In the genomic region with DNA sequence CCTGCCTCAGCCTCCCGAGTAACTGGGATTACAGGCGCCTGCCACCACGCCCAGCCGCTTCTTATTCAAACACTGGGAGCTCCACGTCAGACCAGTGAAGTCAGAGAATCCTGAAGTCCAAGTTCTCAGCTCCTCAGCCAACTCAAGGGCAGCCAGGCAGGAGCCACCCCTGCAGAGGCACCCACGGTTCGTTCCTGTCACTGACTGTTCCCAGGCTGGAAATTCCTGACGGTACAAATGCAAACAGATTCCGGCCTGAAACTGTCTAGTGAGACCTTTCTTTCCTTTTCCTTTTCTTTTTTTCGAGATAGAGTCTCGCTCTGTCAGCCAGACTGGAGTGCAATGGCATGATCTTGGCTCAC, we compare ENCODE assay signal across 18 cellular contexts. TPM values are rescaled to one million over a fixed set of nuclear protein-coding genes. Genes with fewer than 3 reads are reported as not detected.
DNase-seq lines count a peak whose midpoint lies in the region; ATAC-seq and TF ChIP-seq lines count a peak whose summit lies in the region.
"Had no signal": no experiment of that assay in that cellular context is flagged by ENCODE, and none has a peak within 500 bp of the region (broad histone marks: within the 10 kb centered on the region; RNA-seq: fewer than 3 reads in every experiment).

No MANE protein-coding gene starts in this region.

- no peaks in the 10 kb centered on the region for H3K9me2 ChIP-seq in SK-N-SH

- H3K4me2 ChIP-seq in SK-N-SH = no peak overlapping the region
- H3K4me2 ChIP-seq: KMS-11 had no signal

- H3K27me3 Mint-ChIP-seq in T-cell = no peaks in the 10 kb centered on the region
- H3K27me3 Mint-ChIP-seq: naive B cell had no signal

- H3K4me1 ChIP-seq in SK-N-SH (ENCODE audit: control insufficient read depth in 1 of 2, insufficient read depth in 2 of 2, low read depth in 1 of 2, low read length in 1 of 2) = no peaks in the 10 kb centered on the region; a peak in 1 of 4 replicates

- TF ChIP-seq EP300 in SK-N-SH (IDR thresholded peaks at IDR 0.05; ENCODE audit: borderline replicate concordance in 1 of 2, low read depth in 1 of 2, low read length in 1 of 2) = no peak

- POLR2A ChIA-PET in SK-N-SH (lab: Yijun Ruan, JAX) (no interaction called here), T-cell (lab: Charles Lee) (no interaction called here)

- peak; percentile 15 for DNase-seq in SK-N-SH
- no peak for DNase-seq in T-cell
- DNase-seq in kidney glomerular epithelial cell (lab: John Stamatoyannopoulos, UW) = peak; percentile 4
- DNase-seq in retinal pigment epithelial cell (ENCODE audit: low read depth) = peak; percentile 44
- DNase-seq in NCI-H2029 treated with DMSO at 0.1 percent for 48 hours (lab: John Stamatoyannopoulos, UW) = no peak
- DNase-seq in NCI-H1105 treated with DMSO at 0.1 percent for 48 hours (lab: John Stamatoyannopoulos, UW) = no peak
- no peak for DNase-seq in NCI-H1436 (lab: John Stamatoyannopoulos, UW)
- DNase-seq: dermis blood vessel endothelial cell; naive B cell; NCI-H1417; SHP77; stimulated activated CD8-positive, alpha-beta memory T cell treated with anti-CD3 and anti-CD28 coated beads, Interleukin-4, amount 100 ng/mL, for 48 hours had no signal

- no peak overlapping the region for H3K27ac ChIP-seq in SK-N-SH (ENCODE audit: low read depth in 2 of 2, low read length in 1 of 2)
- H3K27ac ChIP-seq: 22Rv1, esophagus muscularis mucosa, HL-60, KMS-11 had no signal

- no peak overlapping the region for H2AFZ ChIP-seq in SK-N-SH (ENCODE audit: low read depth)

- H3K4me3 ChIP-seq in SK-N-SH (ENCODE audit: low read depth in 2 of 2, low read length in 1 of 2) (no peak overlapping the region), retinal pigment epithelial cell (ENCODE audit: low read length) (no peak overlapping the region)
- H3K4me3 ChIP-seq: esophagus muscularis mucosa, tibial nerve had no signal

- H3F3A ChIP-seq in SK-N-SH (replicated peaks; ENCODE audit: insufficient read depth) = peaks cover 2% of the 10 kb centered on the region

- TF ChIP-seq RAD21 in SK-N-SH (IDR thresholded peaks at IDR 0.05; ENCODE audit: low read length) = no peak

- H3K36me3 Mint-ChIP-seq in T-cell = peaks cover 22% of the 10 kb centered on the region
- H3K36me3 Mint-ChIP-seq: naive B cell had no signal

- H3K27me3 ChIP-seq in SK-N-SH (ENCODE audit: insufficient read depth) = no peaks in the 10 kb centered on the region
- H3K27me3 ChIP-seq: esophagus muscularis mucosa had no signal

- CTCF ChIA-PET in SK-N-SH (lab: Yijun Ruan, JAX) = no interaction called here
- CTCF ChIA-PET in T-cell (lab: Charles Lee) = no interaction called here

- H3K4me1 Mint-ChIP-seq in T-cell = peaks cover 39 to 67% (median 52%) of the 10 kb centered on the region in 3 donors

- peaks cover 85% of the 10 kb centered on the region for H3K79me2 ChIP-seq in SK-N-SH (ENCODE audit: insufficient read depth)

- TF ChIP-seq CTCF in SK-N-SH (IDR thresholded peaks at IDR 0.05) (no peak), retinal pigment epithelial cell (conservative IDR thresholded peaks at IDR 0.05; ENCODE audit: low read depth, low read length) (no peak)

- peak overlapping the region; percentile 39 to 70 for H3K27ac Mint-ChIP-seq in T-cell

- WGBS in SK-N-SH (ENCODE audit: low lambda C conversion rate) = 82% methylated on average over 11 of the region's 11 CpGs

- H3K9ac ChIP-seq in SK-N-SH = no peak overlapping the region
- H3K9ac ChIP-seq: KMS-11 had no signal

- H4K20me1 ChIP-seq in SK-N-SH (ENCODE audit: insufficient read depth) = peaks cover 17% of the 10 kb centered on the region; the same call in 1 of the 2 replicates

- H3K4me3 Mint-ChIP-seq in T-cell = no peak overlapping the region
- H3K4me3 Mint-ChIP-seq: naive B cell had no signal

- H3K9me3 ChIP-seq in SK-N-SH = no peaks in the 10 kb centered on the region
- H3K9me3 ChIP-seq: esophagus muscularis mucosa, tibial nerve had no signal

- ATAC-seq in SK-N-SH treated with all-trans-retinoic acid at 6 μM for 48 hours = no peak
- ATAC-seq in T-cell (replicated peaks in 1 of 4) = no peak

- H3K36me3 ChIP-seq in SK-N-SH (replicated peaks in 1 of 2; ENCODE audit: control insufficient read depth in 1 of 2, insufficient read depth in 2 of 2, low read length in 1 of 2) = no peaks in the 10 kb centered on the region

- H3K9me3 Mint-ChIP-seq in T-cell = no peaks in the 10 kb centered on the region
- H3K9me3 Mint-ChIP-seq: naive B cell had no signal

TF ChIP-seq in SK-N-SH, 30 proteins besides CTCF, POLR2A, EP300 and RAD21 (continues in another document):
- TF ChIP-seq FOSL2 (IDR thresholded peaks at IDR 0.05; ENCODE audit: borderline replicate concordance, low read depth) (no peak), YY1 (IDR thresholded peaks at IDR 0.05; ENCODE audit: low read depth) (no peak), TAF1 (IDR thresholded peaks at IDR 0.05; ENCODE audit: borderline replicate concordance, low read depth, low read length) (no peak), MXI1 (IDR thresholded peaks at IDR 0.05; ENCODE audit: low read depth, low read length) (no peak), RXRA (IDR thresholded peaks at IDR 0.05; ENCODE audit: borderline replicate concordance, low read depth) (no peak), CHD2 (IDR thresholded peaks at IDR 0.05; ENCODE audit: low read length, partially characterized antibody) (no peak)
- TF ChIP-seq, protein P1, sequence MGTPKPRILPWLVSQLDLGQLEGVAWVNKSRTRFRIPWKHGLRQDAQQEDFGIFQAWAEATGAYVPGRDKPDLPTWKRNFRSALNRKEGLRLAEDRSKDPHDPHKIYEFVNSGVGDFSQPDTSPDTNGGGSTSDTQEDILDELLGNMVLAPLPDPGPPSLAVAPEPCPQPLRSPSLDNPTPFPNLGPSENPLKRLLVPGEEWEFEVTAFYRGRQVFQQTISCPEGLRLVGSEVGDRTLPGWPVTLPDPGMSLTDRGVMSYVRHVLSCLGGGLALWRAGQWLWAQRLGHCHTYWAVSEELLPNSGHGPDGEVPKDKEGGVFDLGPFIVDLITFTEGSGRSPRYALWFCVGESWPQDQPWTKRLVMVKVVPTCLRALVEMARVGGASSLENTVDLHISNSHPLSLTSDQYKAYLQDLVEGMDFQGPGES (IDR thresholded peaks at IDR 0.05; ENCODE audit: low read depth, low read length) = no peak
- TF ChIP-seq, protein P2, sequence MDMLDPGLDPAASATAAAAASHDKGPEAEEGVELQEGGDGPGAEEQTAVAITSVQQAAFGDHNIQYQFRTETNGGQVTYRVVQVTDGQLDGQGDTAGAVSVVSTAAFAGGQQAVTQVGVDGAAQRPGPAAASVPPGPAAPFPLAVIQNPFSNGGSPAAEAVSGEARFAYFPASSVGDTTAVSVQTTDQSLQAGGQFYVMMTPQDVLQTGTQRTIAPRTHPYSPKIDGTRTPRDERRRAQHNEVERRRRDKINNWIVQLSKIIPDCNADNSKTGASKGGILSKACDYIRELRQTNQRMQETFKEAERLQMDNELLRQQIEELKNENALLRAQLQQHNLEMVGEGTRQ (IDR thresholded peaks at IDR 0.05; ENCODE audit: borderline replicate concordance, low read depth, low read length) = no peak

TF ChIP-seq in SK-N-SH treated with all-trans-retinoic acid at 6 μM for 48 hours, 23 proteins besides CTCF, POLR2A, EP300 and RAD21 (continues in another document):
- TF ChIP-seq PPARA (CRISPR knock-in tag; IDR thresholded peaks at IDR 0.05; ENCODE audit: borderline replicate concordance) (no peak), ZNF70 (CRISPR knock-in tag; IDR thresholded peaks at IDR 0.05) (no peak), ZNF8 (CRISPR knock-in tag; IDR thresholded peaks at IDR 0.05) (no peak), ESRRG (CRISPR knock-in tag; IDR thresholded peaks at IDR 0.05) (no peak), SNAI2 (CRISPR knock-in tag; IDR thresholded peaks at IDR 0.05) (no peak)
- TF ChIP-seq, protein P3, sequence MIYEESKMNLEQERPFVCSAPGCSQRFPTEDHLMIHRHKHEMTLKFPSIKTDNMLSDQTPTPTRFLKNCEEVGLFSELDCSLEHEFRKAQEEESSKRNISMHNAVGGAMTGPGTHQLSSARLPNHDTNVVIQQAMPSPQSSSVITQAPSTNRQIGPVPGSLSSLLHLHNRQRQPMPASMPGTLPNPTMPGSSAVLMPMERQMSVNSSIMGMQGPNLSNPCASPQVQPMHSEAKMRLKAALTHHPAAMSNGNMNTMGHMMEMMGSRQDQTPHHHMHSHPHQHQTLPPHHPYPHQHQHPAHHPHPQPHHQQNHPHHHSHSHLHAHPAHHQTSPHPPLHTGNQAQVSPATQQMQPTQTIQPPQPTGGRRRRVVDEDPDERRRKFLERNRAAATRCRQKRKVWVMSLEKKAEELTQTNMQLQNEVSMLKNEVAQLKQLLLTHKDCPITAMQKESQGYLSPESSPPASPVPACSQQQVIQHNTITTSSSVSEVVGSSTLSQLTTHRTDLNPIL (CRISPR knock-in tag; IDR thresholded peaks at IDR 0.05; ENCODE audit: low read depth) = no peak
- TF ChIP-seq, protein P4, sequence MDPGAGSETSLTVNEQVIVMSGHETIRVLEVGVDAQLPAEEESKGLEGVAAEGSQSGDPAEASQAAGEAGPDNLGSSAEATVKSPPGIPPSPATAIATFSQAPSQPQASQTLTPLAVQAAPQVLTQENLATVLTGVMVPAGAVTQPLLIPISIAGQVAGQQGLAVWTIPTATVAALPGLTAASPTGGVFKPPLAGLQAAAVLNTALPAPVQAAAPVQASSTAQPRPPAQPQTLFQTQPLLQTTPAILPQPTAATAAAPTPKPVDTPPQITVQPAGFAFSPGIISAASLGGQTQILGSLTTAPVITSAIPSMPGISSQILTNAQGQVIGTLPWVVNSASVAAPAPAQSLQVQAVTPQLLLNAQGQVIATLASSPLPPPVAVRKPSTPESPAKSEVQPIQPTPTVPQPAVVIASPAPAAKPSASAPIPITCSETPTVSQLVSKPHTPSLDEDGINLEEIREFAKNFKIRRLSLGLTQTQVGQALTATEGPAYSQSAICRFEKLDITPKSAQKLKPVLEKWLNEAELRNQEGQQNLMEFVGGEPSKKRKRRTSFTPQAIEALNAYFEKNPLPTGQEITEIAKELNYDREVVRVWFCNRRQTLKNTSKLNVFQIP (CRISPR knock-in tag; IDR thresholded peaks at IDR 0.05; ENCODE audit: borderline replicate concordance, low read depth) = no peak

RNA-seq across cellular contexts. Expression of a gene that starts 11.7 kb away (rescaled TPM):
- polyA plus RNA-seq in SK-N-SH (2012; rRNA removed) = 20.5 and 20.6 TPM in 2 replicates
- 15.5 and 19.2 TPM in 2 replicates for polyA plus RNA-seq in SK-N-SH (2012; cell fraction: cytosol; rRNA removed)
- 58.2 and 59.5 TPM in 2 replicates for polyA plus RNA-seq in SK-N-SH (2012; cell fraction: nucleus; rRNA removed)
- total RNA-seq in T-cell = 100 to 1,000 TPM in 3 of 5 donors, 10 to 100 TPM in 2; 77.7 to 202 (median 128) TPM

RNA-seq across cellular contexts. Expression of a gene that starts 22.1 kb away (rescaled TPM):
- 11.3 and 15.0 TPM in 2 replicates for polyA plus RNA-seq in SK-N-SH (2012; rRNA removed)
- polyA plus RNA-seq in SK-N-SH (2012; cell fraction: cytosol; rRNA removed) = 13.7 and 15.0 TPM in 2 replicates
- 31.3 and 32.9 TPM in 2 replicates for polyA plus RNA-seq in SK-N-SH (2012; cell fraction: nucleus; rRNA removed)
- total RNA-seq in T-cell = 10 to 100 TPM; 38.0 to 54.3 (median 43.7) TPM

RNA-seq across cellular contexts. Expression of a gene that starts 43.3 kb away (rescaled TPM):
- 22.0 and 24.0 TPM in 2 replicates for polyA plus RNA-seq in SK-N-SH (2012; rRNA removed)
- 9.6 and 10.1 TPM in 2 replicates for polyA plus RNA-seq in SK-N-SH (2012; cell fraction: cytosol; rRNA removed)
- polyA plus RNA-seq in SK-N-SH (2012; cell fraction: nucleus; rRNA removed) = 159 and 185 TPM in 2 replicates
- total RNA-seq in T-cell = 100 to 1,000 TPM; 109 to 243 (median 182) TPM

RNA-seq across cellular contexts. Expression of a gene that starts 48.9 kb away (rescaled TPM):
- polyA plus RNA-seq in SK-N-SH (2012; rRNA removed) = 0.96 and 1.2 TPM in 2 replicates
- 0.10 and 0.15 TPM in 2 replicates for polyA plus RNA-seq in SK-N-SH (2012; cell fraction: cytosol; rRNA removed)
- 9.6 and 17.1 TPM in 2 replicates for polyA plus RNA-seq in SK-N-SH (2012; cell fraction: nucleus; rRNA removed)
- total RNA-seq in T-cell = 10 to 100 TPM in 1 of 5 donors, 1 to 10 TPM in 4; 4.8 to 11.2 (median 6.8) TPM
- total RNA-seq: dermis blood vessel endothelial cell had no signal

Comparison
In these comparisons a context has a peak if more than half of its experiments do, and no peak if none do; other contexts are left out.
1. DNase-seq: peak in SK-N-SH (single experiment), kidney glomerular epithelial cell (single experiment) and retinal pigment epithelial cell (single experiment); none in T-cell (0 of 34), NCI-H2029 treated with DMSO at 0.1 percent for 48 hours (single experiment), NCI-H1105 treated with DMSO at 0.1 percent for 48 hours (single experiment) and NCI-H1436 (single experiment).